ENCODE assay signal across 1 cellular context in the genomic region with DNA sequence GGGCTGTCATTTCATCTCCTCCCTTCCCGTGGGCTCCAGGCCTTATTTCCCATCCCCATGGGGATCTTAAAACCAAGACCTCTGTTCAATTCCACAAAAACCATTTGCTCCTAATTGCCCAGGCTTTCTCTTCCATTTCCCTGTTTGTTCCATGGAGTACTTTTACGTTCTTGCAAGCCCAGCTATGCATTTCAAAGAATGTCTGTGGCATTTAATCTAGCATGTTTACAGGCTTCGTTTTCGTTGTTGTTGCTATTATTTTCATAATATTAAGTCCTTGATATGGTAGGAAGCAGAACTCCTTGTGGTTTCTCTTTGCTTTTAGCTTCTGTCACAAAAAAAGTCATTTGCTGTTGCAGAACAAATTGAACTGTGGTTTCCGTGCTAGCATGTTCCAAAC.
TF ChIP-seq lines count a peak whose summit lies in the region.

No MANE protein-coding gene starts in this region.

TF ChIP-seq in K562, 482 proteins besides CTCF, POLR2A, EP300 and RAD21 (continued from another document):
- no peak for TF ChIP-seq LARP7 (IDR thresholded peaks at IDR 0.05)
- peak; percentile 84 for TF ChIP-seq CBX8 (IDR thresholded peaks at IDR 0.05; ENCODE audit: borderline replicate concordance, extremely low read depth, low read depth, low read length, poor library complexity, severe bottlenecking)
TF ChIP-seq in K562: peak in this region for 1.
